Comparison of ENCODE assay signal across 34 cellular contexts in genomic region chr7:132272763-132273371, GRCh38.
"Had no signal": no experiment of that assay in that cellular context is flagged by ENCODE, and none has a peak within 500 bp of the region (broad histone marks: within the 10 kb centered on the region; RNA-seq: fewer than 3 reads in every experiment).

No MANE protein-coding gene starts in this region.

- H3K27me3 ChIP-seq: MG63 had no signal

- H3K9me3 ChIP-seq: MG63 had no signal

- H3K27ac ChIP-seq: KMS-11 had no signal

- H3K4me2 ChIP-seq: KMS-11 had no signal

- DNase-seq: Karpas-422, Kasumi-1, KG1, MG63, MM.1S, MV-4-11, NCI-H1048, NCI-H1092, NCI-H1092 treated with DMSO at 0.1 percent for 48 hours, NCI-H1105, NCI-H1105 treated with DMSO at 0.1 percent for 48 hours, NCI-H1417, NCI-H1417 treated with DMSO at 0.1 percent for 48 hours, NCI-H1436, NCI-H1436 treated with DMSO at 0.1 percent for 48 hours, NCI-H146, NCI-H1694, NCI-H1694 treated with DMSO at 0.1 percent for 48 hours, NCI-H187, NCI-H187 treated with DMSO at 0.1 percent for 48 hours, NCI-H1930, NCI-H2029, NCI-H2029 treated with DMSO at 0.1 percent for 48 hours, NCI-H2081, NCI-H2081 treated with DMSO at 0.1 percent for 48 hours, NCI-H2171, NCI-H2171 treated with DMSO at 0.1 percent for 48 hours, NCI-H2227 treated with DMSO at 0.1 percent for 48 hours, NCI-H226, NCI-H345, NCI-H446, NCI-H446 treated with DMSO at 0.1 percent for 48 hours, NCI-H510A had no signal

- H3K9ac ChIP-seq: KMS-11 had no signal

- H3K4me3 ChIP-seq: MG63 had no signal

- H3K36me3 ChIP-seq: MG63 had no signal
